Comparison of ENCODE assay signal across 1 cellular context in the genomic region with DNA sequence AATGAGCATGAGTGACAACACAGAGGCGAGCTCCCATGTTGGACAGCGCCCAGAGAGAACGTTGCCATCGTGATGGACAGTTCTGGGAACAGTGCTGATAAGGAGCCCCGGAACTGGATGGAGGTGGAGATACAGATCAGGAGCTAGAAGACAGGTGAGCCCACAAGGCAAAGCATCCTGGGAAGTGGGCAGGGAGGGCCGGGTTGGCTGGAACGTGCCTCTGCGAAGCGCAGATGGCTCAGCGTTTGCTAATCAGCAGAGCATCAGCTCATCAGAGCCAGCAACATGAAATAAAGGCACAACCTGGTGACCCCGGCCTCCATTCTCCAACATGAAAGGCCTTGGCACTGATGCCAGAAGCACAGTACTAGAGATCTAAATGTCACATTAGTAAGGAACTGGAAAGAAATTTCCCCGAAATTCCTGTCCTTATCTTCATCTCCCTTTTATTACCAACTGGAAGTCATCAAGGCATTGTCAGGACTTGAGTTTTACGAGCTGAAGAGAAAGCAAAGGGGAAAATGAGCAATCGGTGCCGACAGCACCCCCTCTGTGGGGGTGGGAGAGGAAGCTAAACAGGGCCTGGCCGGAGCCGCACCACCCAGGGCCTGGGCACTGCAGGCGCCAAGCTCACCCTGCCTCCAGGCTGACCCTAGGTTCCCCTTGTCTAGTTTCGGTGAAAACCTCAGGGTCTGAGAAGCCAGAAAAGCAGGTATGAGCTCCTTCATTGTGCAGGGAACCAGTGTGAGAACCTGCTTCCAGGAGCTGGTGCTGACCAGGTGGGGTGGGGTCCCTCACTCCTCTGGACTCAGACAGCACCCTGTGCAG.
TF ChIP-seq lines count a peak whose summit lies in the region.

No MANE protein-coding gene starts in this region.

TF ChIP-seq in GM23338, 12 proteins besides CTCF, POLR2A, EP300 and RAD21 (continued from another document):
- TF ChIP-seq REST (IDR thresholded peaks at IDR 0.05; ENCODE audit: unreplicated experiment) (peak; percentile 57), ZNF114 (CRISPR knock-in tag; IDR thresholded peaks at IDR 0.05) (no peak), POLR2AphosphoS5 (IDR thresholded peaks at IDR 0.05; ENCODE audit: low read depth) (no peak)
TF ChIP-seq in GM23338: peak in this region for 1.
